9 cellular contexts compared by ENCODE assay signal in the genomic region with DNA sequence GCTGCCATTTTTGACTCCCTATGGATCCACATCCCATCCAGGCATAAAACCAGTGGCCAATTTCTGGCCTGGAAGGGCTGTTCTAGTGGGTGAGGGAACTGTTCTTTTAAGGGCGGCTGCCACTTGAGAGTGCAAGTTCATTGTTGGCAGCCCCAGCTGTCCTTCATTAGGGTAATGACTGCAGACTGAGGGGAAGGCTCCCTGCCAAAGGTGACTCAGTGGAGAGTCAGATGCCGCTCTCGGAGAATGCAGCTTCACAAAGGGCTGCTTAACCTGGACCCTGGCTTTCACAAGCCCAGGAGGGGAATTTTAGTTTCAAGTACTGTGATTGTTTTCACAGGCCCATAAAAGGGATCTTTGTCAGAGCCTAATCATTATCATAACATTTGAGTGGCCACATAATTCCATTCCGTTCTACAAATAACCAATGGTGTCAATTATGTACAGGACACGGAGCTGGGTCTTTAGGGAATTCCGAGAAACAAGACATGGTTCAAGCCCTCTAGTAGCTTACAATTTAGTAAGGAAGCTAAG.
A peak's percentile ranks its signal among the peaks of the same experiment; 100 is the strongest.
DNase-seq lines count a peak whose midpoint lies in the region; ATAC-seq and TF ChIP-seq lines count a peak whose summit lies in the region.
"Had no signal": no experiment of that assay in that cellular context is flagged by ENCODE, and none has a peak within 500 bp of the region (broad histone marks: within the 10 kb centered on the region; RNA-seq: fewer than 3 reads in every experiment).

No MANE protein-coding gene starts in this region.

- H3K27me3 Mint-ChIP-seq in activated T-helper 17 cell treated with anti-CD3 and anti-CD28 coated beads, Interleukin-2, amount 50 U/mL, for 72 hours, result peaks cover 35% of the 10 kb centered on the region

- no peaks in the 10 kb centered on the region for H3K9me3 Mint-ChIP-seq in activated T-helper 17 cell treated with anti-CD3 and anti-CD28 coated beads, Interleukin-2, amount 50 U/mL, for 72 hours

- H3K4me3 ChIP-seq in BE2C (ENCODE audit: low read depth, low read length) (no peak overlapping the region), body of pancreas (no peak overlapping the region), left lung (no peak overlapping the region)
- H3K4me3 ChIP-seq: dorsolateral prefrontal cortex had no signal

- 60 to 61% methylated on average over 6 of the region's 6 CpGs for WGBS in body of pancreas, 2 donors

- TF ChIP-seq CTCF in BE2C (IDR thresholded peaks at IDR 0.05; ENCODE audit: low read depth, low read length) (no peak), body of pancreas (IDR thresholded peaks at IDR 0.05) (no peak), left lung (IDR thresholded peaks at IDR 0.05) (no peak)

- H3K27me3 ChIP-seq in BE2C (peaks cover 3% of the 10 kb centered on the region; the same call in 1 of the 2 replicates), body of pancreas (no peaks in the 10 kb centered on the region), left lung (no peaks in the 10 kb centered on the region)

- ATAC-seq in body of pancreas (peak; percentile 83), left lung (peak; percentile 87), HG02678 (IDR thresholded peaks at IDR 0.05; ENCODE audit: unreplicated experiment) (no peak), HG03571 (IDR thresholded peaks at IDR 0.05; ENCODE audit: unreplicated experiment) (no peak)
- no peak for ATAC-seq in activated T-helper 17 cell treated with anti-CD3 and anti-CD28 coated beads, Interleukin-2, amount 50 U/mL, for 72 hours (replicated peaks)

- H3K9me3 ChIP-seq in BE2C (no peaks in the 10 kb centered on the region), body of pancreas (peaks cover 0 to 7% (median 0%) of the 10 kb centered on the region in 3 donors), left lung (peaks cover 0 to 14% of the 10 kb centered on the region in 2 donors)

- H3K4me3 Mint-ChIP-seq in activated T-helper 17 cell treated with anti-CD3 and anti-CD28 coated beads, Interleukin-2, amount 50 U/mL, for 72 hours, result no peak overlapping the region

- no peak overlapping the region for H3K27ac Mint-ChIP-seq in activated T-helper 17 cell treated with anti-CD3 and anti-CD28 coated beads, Interleukin-2, amount 50 U/mL, for 72 hours

- no peak for TF ChIP-seq POLR2A in body of pancreas (IDR thresholded peaks at IDR 0.05)

- in situ Hi-C loops in G401 (cut with HindIII; ENCODE audit: low sequenced_read_pairs), result no loop called here

- H3K4me1 Mint-ChIP-seq in activated T-helper 17 cell treated with anti-CD3 and anti-CD28 coated beads, Interleukin-2, amount 50 U/mL, for 72 hours, result no peaks in the 10 kb centered on the region

- peak; percentile 8 for DNase-seq in BE2C
- peak; percentile 33 to 54 for DNase-seq in NCI-H1930 (lab: John Stamatoyannopoulos, UW)
- DNase-seq in body of pancreas, result peak; percentile 39 to 66 (median 62)
- peak in 1 of 2 donors; percentile 79 for DNase-seq in left lung
- DNase-seq in G401 (ENCODE audit: low spot score), result no peak

- intact Hi-C loops in body of pancreas (cut with DNase I), result no loop called here
- intact Hi-C loops in left lung (cut with DNase I), result no loop called here

- no peaks in the 10 kb centered on the region for H3K36me3 ChIP-seq in BE2C
- no peaks in the 10 kb centered on the region for H3K36me3 ChIP-seq in body of pancreas (replicated peaks in 1 of 2; ENCODE audit: insufficient read depth in 1 of 2, low read depth in 2 of 2)
- H3K36me3 ChIP-seq in left lung, result no peaks in the 10 kb centered on the region

- H3K36me3 Mint-ChIP-seq in activated T-helper 17 cell treated with anti-CD3 and anti-CD28 coated beads, Interleukin-2, amount 50 U/mL, for 72 hours (ENCODE audit: low read depth), result no peaks in the 10 kb centered on the region

- H3K4me1 ChIP-seq in BE2C (no peaks in the 10 kb centered on the region), body of pancreas (peaks cover 6% of the 10 kb centered on the region), left lung (peaks cover 0 to 6% of the 10 kb centered on the region in 2 donors)

- peak overlapping the region; percentile 23 to 70 (median 54) for H3K27ac ChIP-seq in body of pancreas
- no peak overlapping the region for H3K27ac ChIP-seq in left lung
- H3K27ac ChIP-seq: dorsolateral prefrontal cortex had no signal

Comparison
In these comparisons a context has a peak if more than half of its experiments do, and no peak if none do; other contexts are left out.
1. ATAC-seq: peak in body of pancreas (single experiment) and left lung (single experiment); none in HG02678 (single experiment), activated T-helper 17 cell treated with anti-CD3 and anti-CD28 coated beads, Interleukin-2, amount 50 U/mL, for 72 hours (single experiment) and HG03571 (single experiment).
2. H3K27ac ChIP-seq: peak in body of pancreas (4 of 4); none in left lung (0 of 2).